2 cellular contexts compared by ENCODE assay signal in genomic region chrX:129462707-129463106, GRCh38.
TF ChIP-seq lines count a peak whose summit lies in the region.

No MANE protein-coding gene starts in this region.

TF ChIP-seq in SK-N-SH, 30 proteins besides CTCF, POLR2A, EP300 and RAD21:
- TF ChIP-seq USF2 (IDR thresholded peaks at IDR 0.05; ENCODE audit: borderline replicate concordance, low read depth, low read length) = no peak
- TF ChIP-seq TCF12 (IDR thresholded peaks at IDR 0.05) = no peak
- TF ChIP-seq ZBTB33 (IDR thresholded peaks at IDR 0.05; ENCODE audit: borderline replicate concordance, low read depth) = no peak
- no peak for TF ChIP-seq SMC3 (IDR thresholded peaks at IDR 0.05; ENCODE audit: low read depth, low read length)
- TF ChIP-seq EZH2phosphoT487 (IDR thresholded peaks at IDR 0.05; ENCODE audit: borderline replicate concordance, low read depth) = no peak
- TF ChIP-seq TEAD4 (IDR thresholded peaks at IDR 0.05; ENCODE audit: borderline replicate concordance, insufficient read depth) = no peak
- TF ChIP-seq JUND (IDR thresholded peaks at IDR 0.05) = no peak
- no peak for TF ChIP-seq SIN3A (IDR thresholded peaks at IDR 0.05; ENCODE audit: borderline replicate concordance, low read depth, low read length)
- no peak for TF ChIP-seq IRF3 (IDR thresholded peaks at IDR 0.05; ENCODE audit: low read depth, low read length)
- no peak for TF ChIP-seq PBX3 (IDR thresholded peaks at IDR 0.05)
- no peak for TF ChIP-seq USF1 (IDR thresholded peaks at IDR 0.05; ENCODE audit: borderline replicate concordance, low read depth)
- no peak for TF ChIP-seq FOSL2 (IDR thresholded peaks at IDR 0.05; ENCODE audit: borderline replicate concordance, low read depth)
- no peak for TF ChIP-seq RCOR1 (IDR thresholded peaks at IDR 0.05; ENCODE audit: low read length)
- TF ChIP-seq RFX5 (IDR thresholded peaks at IDR 0.05; ENCODE audit: low read length) = no peak

TF ChIP-seq in HepG2, 621 proteins besides CTCF, POLR2A, EP300 and RAD21 (continued from another document):
- TF ChIP-seq HNF1A (IDR thresholded peaks at IDR 0.05; ENCODE audit: low read depth) = no peak
- TF ChIP-seq HNF1A (CRISPR knock-in tag; IDR thresholded peaks at IDR 0.05; ENCODE audit: borderline replicate concordance) = no peak
- no peak for TF ChIP-seq AFF4 (CRISPR knock-in tag; IDR thresholded peaks at IDR 0.05)
